In genomic region chr5:88886756-88887741, GRCh38 we compare ENCODE assay signal across 11 cellular contexts. TPM values are rescaled to one million over a fixed set of nuclear protein-coding genes. Genes with fewer than 3 reads are reported as not detected.
DNase-seq lines count a peak whose midpoint lies in the region; ATAC-seq and TF ChIP-seq lines count a peak whose summit lies in the region.
"Had no signal": no experiment of that assay in that cellular context is flagged by ENCODE, and none has a peak within 500 bp of the region (broad histone marks: within the 10 kb centered on the region; RNA-seq: fewer than 3 reads in every experiment).

No MANE protein-coding gene starts in this region.

- POLR2A ChIA-PET in activated B cell treated with CpG ODN at 0.5 μM for 24 hours (lab: Charles Lee), result interaction anchor here (0.7 to 8.1 kb wide), 9 partner anchors 9 to 552 kb away, joined by 3 to 242 read pairs (median 5); no protein-coding TSS in a partner anchor

- H3K4me3 Mint-ChIP-seq in CD14-positive monocyte, result peak overlapping the region; percentile 59 to 77
- peak overlapping the region; percentile 99 for H3K4me3 Mint-ChIP-seq in activated B cell treated with CpG ODN at 0.5 μM for 24 hours
- H3K4me3 Mint-ChIP-seq in nephron, result peak overlapping the region in 2 of 3 experiments; percentile 13 to 50
- no peak overlapping the region for H3K4me3 Mint-ChIP-seq in activated naive CD4-positive, alpha-beta T cell treated with anti-CD3 and anti-CD28 coated beads, Interleukin-2, amount 10 ng/mL, durations not matched to agents 7 days and 5 days
- H3K4me3 Mint-ChIP-seq: nephron progenitor cell had no signal

- H3K27me3 Mint-ChIP-seq in CD14-positive monocyte (ENCODE audit: low read depth in 3 of 3), result peaks cover 0 to 6% (median 0%) of the 10 kb centered on the region in 3 donors
- no peaks in the 10 kb centered on the region for H3K27me3 Mint-ChIP-seq in activated B cell treated with CpG ODN at 0.5 μM for 24 hours
- peaks cover 55% of the 10 kb centered on the region for H3K27me3 Mint-ChIP-seq in nephron (ENCODE audit: low read depth)
- peaks cover 51% of the 10 kb centered on the region for H3K27me3 Mint-ChIP-seq in activated naive CD4-positive, alpha-beta T cell treated with anti-CD3 and anti-CD28 coated beads, Interleukin-2, amount 10 ng/mL, durations not matched to agents 7 days and 5 days

- H3K36me3 Mint-ChIP-seq in CD14-positive monocyte (peaks cover 0 to 6% of the 10 kb centered on the region in 2 donors), activated B cell treated with CpG ODN at 0.5 μM for 24 hours (ENCODE audit: low read depth) (peaks cover 25% of the 10 kb centered on the region), nephron (ENCODE audit: low read depth) (no peaks in the 10 kb centered on the region)
- no peaks in the 10 kb centered on the region for H3K36me3 Mint-ChIP-seq in activated naive CD4-positive, alpha-beta T cell treated with anti-CD3 and anti-CD28 coated beads, Interleukin-2, amount 10 ng/mL, durations not matched to agents 7 days and 5 days

- ATAC-seq in HG02623 (IDR thresholded peaks at IDR 0.05; ENCODE audit: unreplicated experiment), result peak; percentile 17
- ATAC-seq in activated B cell treated with CpG ODN at 0.5 μM for 24 hours (ENCODE audit: low read depth), result no peak

- peaks cover 50% of the 10 kb centered on the region for H3K4me1 Mint-ChIP-seq in CD14-positive monocyte
- peaks cover 61% of the 10 kb centered on the region for H3K4me1 Mint-ChIP-seq in activated B cell treated with CpG ODN at 0.5 μM for 24 hours
- peaks cover 42% of the 10 kb centered on the region for H3K4me1 Mint-ChIP-seq in nephron
- peaks cover 23% of the 10 kb centered on the region for H3K4me1 Mint-ChIP-seq in activated naive CD4-positive, alpha-beta T cell treated with anti-CD3 and anti-CD28 coated beads, Interleukin-2, amount 10 ng/mL, durations not matched to agents 7 days and 5 days

- TF ChIP-seq CTCF in CD14-positive monocyte (IDR thresholded peaks at IDR 0.05), result no peak
- no peak for TF ChIP-seq CTCF in activated B cell treated with CpG ODN at 0.5 μM for 24 hours (IDR thresholded peaks at IDR 0.05)
- no peak for TF ChIP-seq CTCF in nephron (IDR thresholded peaks at IDR 0.05; ENCODE audit: unreplicated experiment in 3 of 3)

- H3K27ac Mint-ChIP-seq in CD14-positive monocyte (peak overlapping the region in 6 of 7 donors; percentile 55 to 86 (median 74)), activated B cell treated with CpG ODN at 0.5 μM for 24 hours (peak overlapping the region; percentile 99), nephron (no peak overlapping the region)
- no peak overlapping the region for H3K27ac Mint-ChIP-seq in activated naive CD4-positive, alpha-beta T cell treated with anti-CD3 and anti-CD28 coated beads, Interleukin-2, amount 10 ng/mL, durations not matched to agents 7 days and 5 days
- H3K27ac Mint-ChIP-seq: nephron progenitor cell had no signal

- no peak for DNase-seq in CD14-positive monocyte (ENCODE audit: low spot score)
- no peak for DNase-seq in activated B cell treated with CpG ODN at 0.5 μM for 24 hours
- no peak for DNase-seq in T-helper 2 cell
- no peak for DNase-seq in stimulated activated CD4-positive, alpha-beta T cell treated with anti-CD3 and anti-CD28 coated beads, Interleukin-12 subunit alpha, Interleukin-12 subunit beta, amount 100 ng/mL, for 4 hours
- no peak for DNase-seq in activated naive CD4-positive, alpha-beta T cell treated with anti-CD3 and anti-CD28 coated beads, Interleukin-2, amount 10 ng/mL, durations not matched to agents 7 days and 5 days
- DNase-seq in activated CD4-positive, CD25-positive, alpha-beta regulatory T cell (lab: John Stamatoyannopoulos, UW), result no peak
- DNase-seq: NCI-H345, nephron progenitor cell, T-helper 1 cell had no signal

- intact Hi-C loops in CD14-positive monocyte (cut with micrococcal nuclease) (loop anchor here (10.0 kb wide), 3 partner anchors 102 to 508 kb away; no protein-coding TSS in a partner anchor), activated B cell treated with CpG ODN at 0.5 μM for 24 hours (cut with micrococcal nuclease) (loop anchor here (5.0 to 10.0 kb wide), 5 partner anchors 385 to 1585 kb away; partner anchors contain the start of genes CETN3, MBLAC2 and POLR3G)

- CTCF ChIA-PET in activated B cell treated with CpG ODN at 0.5 μM for 24 hours (lab: Charles Lee), result interaction anchor here (0.7 to 1.8 kb wide), 3 partner anchors 153 to 157 kb away, joined by 3 to 4 read pairs (median 3); no protein-coding TSS in a partner anchor
- CTCF ChIA-PET in activated naive CD4-positive, alpha-beta T cell treated with anti-CD3 and anti-CD28 coated beads, Interleukin-2, amount 10 ng/mL, durations not matched to agents 7 days and 5 days (lab: Charles Lee), result interaction anchor here (0.7 kb wide), 1 partner anchor 208 kb away, joined by 3 read pairs; no protein-coding TSS in a partner anchor

- H3K9me3 Mint-ChIP-seq in CD14-positive monocyte (peaks cover 0 to 1% (median 0%) of the 10 kb centered on the region in 7 donors), activated B cell treated with CpG ODN at 0.5 μM for 24 hours (no peaks in the 10 kb centered on the region), nephron (no peaks in the 10 kb centered on the region)
- H3K9me3 Mint-ChIP-seq in activated naive CD4-positive, alpha-beta T cell treated with anti-CD3 and anti-CD28 coated beads, Interleukin-2, amount 10 ng/mL, durations not matched to agents 7 days and 5 days, result no peaks in the 10 kb centered on the region

RNA-seq across cellular contexts. Expression of gene MEF2C, which starts 4.1 kb away (rescaled TPM):
- polyA plus RNA-seq in CD14-positive monocyte, result 10 to 100 TPM; 88.3 to 89.3 TPM
- 348 and 359 TPM in 2 replicates for total RNA-seq in activated B cell treated with CpG ODN at 0.5 μM for 24 hours

Comparison
In these comparisons a context has a peak if more than half of its experiments do, and no peak if none do; other contexts are left out.
1. H3K27ac Mint-ChIP-seq: peak in CD14-positive monocyte (6 of 7) and activated B cell treated with CpG ODN at 0.5 μM for 24 hours (single experiment); none in nephron (0 of 3) and activated naive CD4-positive, alpha-beta T cell treated with anti-CD3 and anti-CD28 coated beads, Interleukin-2, amount 10 ng/mL, durations not matched to agents 7 days and 5 days (single experiment).